Comparison of ENCODE assay signal across 9 cellular contexts in genomic region chr5:31193591-31194457, GRCh38. TPM values are rescaled to one million over a fixed set of nuclear protein-coding genes. Genes with fewer than 3 reads are reported as not detected.
DNase-seq lines count a peak whose midpoint lies in the region; ATAC-seq and TF ChIP-seq lines count a peak whose summit lies in the region.
"Had no signal": no experiment of that assay in that cellular context is flagged by ENCODE, and none has a peak within 500 bp of the region (broad histone marks: within the 10 kb centered on the region; RNA-seq: fewer than 3 reads in every experiment).

TSS of gene CDH6 (plus strand) at chr5:31193686. CDS start at chr5:31267474, 73,788 bp downstream.

- H3K27ac ChIP-seq in ovary: no peak within 1 kb of the TSS

- intact Hi-C loops in Right ventricle myocardium superior (cut with DNase I) (no loop called here), ovary (cut with DNase I) (no loop called here)

- no peaks in the 10 kb centered on the region for H3K4me1 ChIP-seq in ovary (ENCODE audit: insufficient read depth)

- DNase-seq in DMS 273 (lab: John Stamatoyannopoulos, UW; ENCODE audit: unreplicated experiment) (peak; percentile 51), DMS 273 treated with DMSO at 0.1 percent for 48 hours (lab: John Stamatoyannopoulos, UW) (no peak), Right ventricle myocardium superior (peak; percentile 42), ovary (peak in 1 of 5 donors; percentile 8), dermis blood vessel endothelial cell (no peak), GDM1 (lab: John Stamatoyannopoulos, UW) (no peak)
- no peak for DNase-seq in stimulated activated CD4-positive, alpha-beta T cell treated with anti-CD3 and anti-CD28 coated beads, Interleukin-4, amount 100 ng/mL, for 4 hours

- TF ChIP-seq POLR2A in ovary (IDR thresholded peaks at IDR 0.05): no peak

- H3K36me3 ChIP-seq in ovary: no peaks in the 10 kb centered on the region

- no peak for TF ChIP-seq CTCF in ovary (IDR thresholded peaks at IDR 0.05)

- no peaks in the 10 kb centered on the region for H3K27me3 ChIP-seq in ovary

- no peaks in the 10 kb centered on the region for H3K9me3 ChIP-seq in ovary

- peak within 1 kb of the TSS; percentile 32 for H3K4me3 ChIP-seq in ovary

- 0 to 1% (median 0%) methylated on average over 52 to 67 of the region's 67 CpGs for WGBS in ovary, 3 donors

- no peak for TF ChIP-seq EP300 in ovary (IDR thresholded peaks at IDR 0.05)

- ATAC-seq in SK-N-SH treated with all-trans-retinoic acid at 6 μM for 48 hours: peak; percentile 87
- peak; percentile 85 for ATAC-seq in Right ventricle myocardium superior (ENCODE audit: poor library complexity)

TF ChIP-seq in SK-N-SH treated with all-trans-retinoic acid at 6 μM for 48 hours, 23 proteins besides CTCF, POLR2A, EP300 and RAD21:
- TF ChIP-seq TCF4 (CRISPR knock-in tag; IDR thresholded peaks at IDR 0.05; ENCODE audit: borderline replicate concordance): no peak
- TF ChIP-seq ESRRG (CRISPR knock-in tag; IDR thresholded peaks at IDR 0.05): no peak
- no peak for TF ChIP-seq ISL1 (CRISPR knock-in tag; IDR thresholded peaks at IDR 0.05)
- TF ChIP-seq CSRNP3 (CRISPR knock-in tag; IDR thresholded peaks at IDR 0.05): no peak
- no peak for TF ChIP-seq TOX (CRISPR knock-in tag; IDR thresholded peaks at IDR 0.05; ENCODE audit: borderline replicate concordance)
- TF ChIP-seq CREB5 (CRISPR knock-in tag; IDR thresholded peaks at IDR 0.05; ENCODE audit: low read depth): no peak
- TF ChIP-seq ZNF8 (CRISPR knock-in tag; IDR thresholded peaks at IDR 0.05): no peak
- no peak for TF ChIP-seq ZFP30 (CRISPR knock-in tag; IDR thresholded peaks at IDR 0.05)
- TF ChIP-seq CSDC2 (CRISPR knock-in tag; IDR thresholded peaks at IDR 0.05): no peak
- TF ChIP-seq RARB (CRISPR knock-in tag; IDR thresholded peaks at IDR 0.05): no peak
- no peak for TF ChIP-seq SNAI2 (CRISPR knock-in tag; IDR thresholded peaks at IDR 0.05)
- no peak for TF ChIP-seq ZFP3 (CRISPR knock-in tag; IDR thresholded peaks at IDR 0.05)
- TF ChIP-seq BACH2 (CRISPR knock-in tag; IDR thresholded peaks at IDR 0.05; ENCODE audit: borderline replicate concordance): no peak
- TF ChIP-seq ZNF70 (CRISPR knock-in tag; IDR thresholded peaks at IDR 0.05): no peak
- TF ChIP-seq ZC3H10 (CRISPR knock-in tag; IDR thresholded peaks at IDR 0.05): no peak
- TF ChIP-seq OSR1 (CRISPR knock-in tag; IDR thresholded peaks at IDR 0.05): no peak
- no peak for TF ChIP-seq POU6F1 (CRISPR knock-in tag; IDR thresholded peaks at IDR 0.05; ENCODE audit: borderline replicate concordance, low read depth)
- TF ChIP-seq TSHZ2 (CRISPR knock-in tag; IDR thresholded peaks at IDR 0.05): no peak
- no peak for TF ChIP-seq ARNTL (CRISPR knock-in tag; IDR thresholded peaks at IDR 0.05; ENCODE audit: borderline replicate concordance, low read depth)

RNA-seq across cellular contexts. Expression of gene CDH6, which starts in this region (rescaled TPM):
- total RNA-seq in Right ventricle myocardium superior: 3.1 TPM
- 10 to 100 TPM in 2 of 7 donors, 1 to 10 TPM in 3, under 1 TPM in 2; 0.68 to 19.2 (median 2.5) TPM for total RNA-seq in ovary
- polyA plus RNA-seq in ovary: 1 to 10 TPM; 1.4 to 7.0 TPM
- 0.56 and 1.5 TPM in 2 replicates for total RNA-seq in dermis blood vessel endothelial cell
- total RNA-seq: SK-MEL-5 had no signal

Comparison
In these comparisons a context has a peak if more than half of its experiments do, and no peak if none do; other contexts are left out.
1. DNase-seq: peak in DMS 273 (single experiment) and Right ventricle myocardium superior (single experiment); none in DMS 273 treated with DMSO at 0.1 percent for 48 hours (single experiment), dermis blood vessel endothelial cell (single experiment), stimulated activated CD4-positive, alpha-beta T cell treated with anti-CD3 and anti-CD28 coated beads, Interleukin-4, amount 100 ng/mL, for 4 hours (0 of 2) and GDM1 (single experiment).